Comparison of ENCODE assay signal across 24 cellular contexts in the genomic region with DNA sequence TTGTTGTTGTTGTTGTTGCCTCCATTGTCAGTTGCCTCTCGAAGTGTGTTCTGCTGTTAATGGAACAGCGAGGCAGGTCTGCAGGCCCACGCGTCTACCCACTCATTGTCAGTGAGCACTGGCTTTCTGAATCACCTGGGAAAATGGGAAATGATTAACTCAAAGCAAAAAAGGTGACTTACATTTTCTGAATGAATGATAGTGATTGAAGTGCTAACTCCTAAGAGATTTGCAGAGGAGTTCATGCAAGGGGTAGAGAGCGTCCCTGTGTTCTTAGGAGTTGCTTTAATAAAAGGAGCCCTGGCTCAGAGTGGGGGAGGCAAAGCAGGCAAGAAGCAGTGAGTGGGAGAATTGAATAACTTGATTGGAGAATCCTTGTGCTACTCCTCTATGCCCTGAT.
"Had no signal": no experiment of that assay in that cellular context is flagged by ENCODE, and none has a peak within 500 bp of the region (broad histone marks: within the 10 kb centered on the region; RNA-seq: fewer than 3 reads in every experiment).

No MANE protein-coding gene starts in this region.

- H3K27ac ChIP-seq: breast epithelium, Peyer's patch, RWPE1, SJCRH30, VCaP had no signal

- H3K36me3 ChIP-seq: breast epithelium, Peyer's patch, SJCRH30 had no signal

- H3K4me2 ChIP-seq: SK-N-SH had no signal

- H3K9ac ChIP-seq: SK-N-SH had no signal

- H3K4me1 ChIP-seq: breast epithelium had no signal

- H3K27me3 ChIP-seq: breast epithelium, Peyer's patch, SJCRH30 had no signal

- DNase-seq: activated CD4-positive, alpha-beta T cell treated with anti-CD3 and anti-CD28 coated beads for 36 hours; activated CD4-positive, alpha-beta T cell treated with anti-CD3 and anti-CD28 coated beads, Interleukin-2, amount 50 U/mL, for 4 hours; activated CD8-positive, alpha-beta memory T cell treated with anti-CD3 and anti-CD28 coated beads, Interleukin-2, amount 50 U/mL, for 48 hours; activated CD8-positive, alpha-beta T cell treated with anti-CD3 and anti-CD28 coated beads, Interleukin-2, amount 10 ng/mL, durations not matched to agents 7 days and 5 days; activated gamma-delta T cell treated with Interleukin-2 at 50 U/mL for 16 hours; activated T-cell treated with anti-CD3 and anti-CD28 coated beads, Interleukin-2, amount 50 U/mL, for 72 hours; aorta; central memory CD4-positive, alpha-beta T cell; KBM-7; NCI-H1092 treated with DMSO at 0.1 percent for 48 hours; NCI-H1417 treated with DMSO at 0.1 percent for 48 hours; NCI-H1694; NCI-H2029; NCI-H2107; NCI-H345; NCI-H510A; Peyer's patch; Right ventricle myocardium superior; SJCRH30; SK-N-SH; T-helper 1 cell had no signal

- H3K4me3 ChIP-seq: breast epithelium, Peyer's patch, SJCRH30 had no signal
